In the genomic region with DNA sequence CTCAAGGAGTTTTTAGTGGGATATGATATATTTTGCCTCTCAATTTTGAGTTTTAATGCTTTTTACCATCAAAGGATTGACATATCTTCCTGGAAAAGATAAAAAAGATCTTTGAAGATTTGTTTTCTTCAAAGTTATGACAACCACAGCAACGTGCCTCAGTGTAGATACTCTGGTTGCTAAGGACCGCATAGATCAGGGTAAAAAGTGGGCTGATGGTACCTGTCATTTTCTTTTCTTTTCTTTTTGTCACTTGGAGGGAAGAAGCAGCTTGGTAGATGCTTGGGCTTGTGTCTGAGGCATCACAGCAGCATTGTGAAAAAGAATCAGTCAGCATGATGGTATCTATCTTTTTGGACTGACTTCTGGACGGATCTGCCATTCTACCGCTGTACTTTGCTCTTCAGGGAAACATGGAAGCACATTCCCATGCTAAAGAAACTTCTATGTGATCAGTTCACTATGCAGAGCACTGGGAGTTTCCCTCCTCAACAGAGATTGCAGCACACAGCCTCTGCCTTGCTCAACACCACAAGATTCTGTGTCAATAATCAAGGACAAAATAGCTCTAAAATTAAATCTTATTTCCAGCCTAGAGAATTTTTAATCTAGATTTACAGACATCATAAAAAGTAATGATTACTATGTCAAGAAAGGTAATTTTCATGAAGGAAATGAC, we compare ENCODE assay signal across 8 cellular contexts. TPM values are rescaled to one million over a fixed set of nuclear protein-coding genes. Genes with fewer than 3 reads are reported as not detected.
A peak's percentile ranks its signal among the peaks of the same experiment; 100 is the strongest.
DNase-seq lines count a peak whose midpoint lies in the region; ATAC-seq and TF ChIP-seq lines count a peak whose summit lies in the region.

No MANE protein-coding gene starts in this region.

- CTCF ChIA-PET in Calu3 (lab: Charles Lee) = interaction anchor here (1.0 kb wide), 1 partner anchor 43 kb away, joined by 3 read pairs; no protein-coding TSS in a partner anchor

- H3K4me1 Mint-ChIP-seq in T-helper 17 cell (peaks cover 25% of the 10 kb centered on the region), Calu3 (ENCODE audit: low read depth, unreplicated experiment) (peaks cover 18% of the 10 kb centered on the region)

- TF ChIP-seq CTCF in Calu3 (IDR thresholded peaks at IDR 0.05; ENCODE audit: unreplicated experiment) = no peak

- H3K9me3 Mint-ChIP-seq in Calu3 (ENCODE audit: low read depth, unreplicated experiment) = peaks cover 5% of the 10 kb centered on the region

- H3K36me3 Mint-ChIP-seq in T-helper 17 cell (ENCODE audit: low read depth) (no peaks in the 10 kb centered on the region), Calu3 (ENCODE audit: insufficient read depth, unreplicated experiment) (peaks cover 4% of the 10 kb centered on the region)

- no peaks in the 10 kb centered on the region for H3K9me3 ChIP-seq in T-helper 17 cell (ENCODE audit: control insufficient read depth, low read length, poor library complexity, severe bottlenecking)

- intact Hi-C loops in cardiac septum (cut with DNase I) = no loop called here
- intact Hi-C loops in Calu3 (cut with micrococcal nuclease; ENCODE audit: unreplicated experiment) = no loop called here

- peak overlapping the region; percentile 51 for H3K4me3 Mint-ChIP-seq in T-helper 17 cell
- no peak overlapping the region for H3K4me3 Mint-ChIP-seq in Calu3 (ENCODE audit: low read depth, unreplicated experiment)

- peak overlapping the region; percentile 80 for H3K27ac Mint-ChIP-seq in T-helper 17 cell
- no peak overlapping the region for H3K27ac Mint-ChIP-seq in Calu3 (ENCODE audit: unreplicated experiment)

- in situ Hi-C loops in KBM-7 (cut with MboI; ENCODE audit: low pct_unique_long_range_greater_than_20kb, low sequenced_read_pairs) = no loop called here

- DNase-seq in HCEC 1CT = peak; percentile 42
- no peak for DNase-seq in T-helper 17 cell
- peak; percentile 77 for DNase-seq in cardiac septum (ENCODE audit: low spot score)
- peak; percentile 75 for DNase-seq in stromal cell of bone marrow (ENCODE audit: low read depth)
- DNase-seq in KG1 (lab: John Stamatoyannopoulos, UW) = no peak
- no peak for DNase-seq in KBM-7
- DNase-seq in Calu3 = no peak
- no peak for DNase-seq in DMS114 treated with DMSO at 0.1 percent for 48 hours (lab: John Stamatoyannopoulos, UW; ENCODE audit: unreplicated experiment)

- ATAC-seq in T-helper 17 cell = peak; percentile 86

- BruUV-seq in Calu3 (replicated peaks; lab: Mats Ljungman, UMichigan) = no TSS peak

- H3K27me3 Mint-ChIP-seq in T-helper 17 cell = no peaks in the 10 kb centered on the region
- no peaks in the 10 kb centered on the region for H3K27me3 Mint-ChIP-seq in Calu3 (ENCODE audit: unreplicated experiment)

RNA-seq across cellular contexts. Expression of a gene that starts 54.8 kb away (rescaled TPM):
- total RNA-seq in T-helper 17 cell (100 to 1,000 TPM; 103 to 132 TPM), cardiac septum (79.2 TPM), Calu3 (2022) (18.7 and 21.8 TPM in 2 replicates)

Comparison
In these comparisons a context has a peak if more than half of its experiments do, and no peak if none do; other contexts are left out.
1. DNase-seq: peak in HCEC 1CT (single experiment), cardiac septum (single experiment) and stromal cell of bone marrow (single experiment); none in T-helper 17 cell (0 of 3), KG1 (single experiment), KBM-7 (single experiment), Calu3 (single experiment) and DMS114 treated with DMSO at 0.1 percent for 48 hours (single experiment).